In the genomic region with DNA sequence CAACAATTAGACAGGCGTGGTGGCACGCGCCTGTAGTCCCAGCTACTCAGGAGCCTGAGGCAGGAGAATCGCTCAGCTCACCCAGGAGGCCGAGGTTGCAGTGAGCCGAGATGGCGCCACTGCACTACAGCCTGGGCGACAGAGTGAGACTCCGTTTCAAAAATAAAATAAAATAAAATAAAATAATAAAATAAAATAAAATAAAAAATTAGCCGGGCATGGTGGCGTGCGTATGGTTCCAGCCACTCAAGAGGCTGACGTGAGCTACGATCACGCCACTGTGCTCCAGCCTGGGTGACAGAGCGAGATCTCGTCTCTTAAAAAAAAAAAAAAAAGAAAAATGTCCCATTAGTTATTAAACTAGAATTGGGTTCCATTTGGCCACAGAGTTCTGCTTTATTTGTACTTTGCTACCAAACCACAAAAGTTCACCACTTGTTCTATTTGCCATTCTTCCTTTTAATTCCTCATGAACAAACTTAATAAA, we compare ENCODE assay signal across 8 cellular contexts. TPM values are rescaled to one million over a fixed set of nuclear protein-coding genes. Genes with fewer than 3 reads are reported as not detected.
DNase-seq lines count a peak whose midpoint lies in the region; ATAC-seq and TF ChIP-seq lines count a peak whose summit lies in the region.

No MANE protein-coding gene starts in this region.

- no peak overlapping the region for H4K91ac ChIP-seq in IMR-90 (ENCODE audit: insufficient read depth, low read depth, low read length)

- POLR2A ChIA-PET in IMR-90 (lab: Charles Lee; ENCODE audit: unreplicated experiment), result no interaction called here

- peaks cover 21% of the 10 kb centered on the region for H3K4me1 Mint-ChIP-seq in activated T-helper 17 cell treated with anti-CD3 and anti-CD28 coated beads, Interleukin-2, amount 50 U/mL, for 72 hours

- H2AK9ac ChIP-seq in IMR-90 (replicated peaks; ENCODE audit: low read depth, low read length, poor library complexity), result no peak overlapping the region

- no peak for TF ChIP-seq RAD21 in IMR-90 (IDR thresholded peaks at IDR 0.05; ENCODE audit: low read length)

- 0 out of 2 replicates have a peak, but pooled peaks cover 14% of the 10 kb centered on the region for H4K20me1 ChIP-seq in IMR-90 (ENCODE audit: insufficient read depth, low read length)

- no peak for TF ChIP-seq POLR2A in IMR-90 (IDR thresholded peaks at IDR 0.05; ENCODE audit: low read depth, low read length)

- H3K36me3 Mint-ChIP-seq in activated T-helper 17 cell treated with anti-CD3 and anti-CD28 coated beads, Interleukin-2, amount 50 U/mL, for 72 hours (ENCODE audit: low read depth), result peaks cover 55% of the 10 kb centered on the region

- H4K5ac ChIP-seq in IMR-90 (ENCODE audit: low read depth, low read length), result no peak overlapping the region

- no peak overlapping the region for H2BK5ac ChIP-seq in IMR-90 (ENCODE audit: low read depth, low read length, poor library complexity, severe bottlenecking)

- intact Hi-C loops in IMR-90 (cut with micrococcal nuclease), result no loop called here

- CTCF ChIA-PET in IMR-90 (lab: Yijun Ruan, JAX), result interaction anchor here (0.5 to 0.6 kb wide), 2 partner anchors 11 to 30 kb away, joined by 3 to 4 read pairs; no protein-coding TSS in a partner anchor

- no peak overlapping the region for H3K18ac ChIP-seq in IMR-90 (ENCODE audit: low read depth, low read length)

- peak overlapping the region; percentile 93 for H3K23ac ChIP-seq in IMR-90 (ENCODE audit: low read depth, low read length)

- H3K36me3 ChIP-seq in IMR-90 (ENCODE audit: control insufficient read depth, insufficient read depth, low read length), result no peaks in the 10 kb centered on the region
- no peaks in the 10 kb centered on the region for H3K36me3 ChIP-seq in iPS-15b (ENCODE audit: control insufficient read depth, insufficient read depth, low read length)

- H3K4ac ChIP-seq in IMR-90 (ENCODE audit: low read depth, low read length), result peak overlapping the region; percentile 6; the same call in 1 of the 2 replicates

- H3K79me1 ChIP-seq in IMR-90 (ENCODE audit: low read depth in 1 of 2, low read length in 2 of 2), result peaks cover 25 to 37% of the 10 kb centered on the region in 2 experiments

- dilution Hi-C loops in IMR-90 (cut with HindIII; ENCODE audit: low sequenced_read_pairs, unreplicated experiment), result no loop called here

- peak overlapping the region; percentile 89 for H3K4me3 Mint-ChIP-seq in activated T-helper 17 cell treated with anti-CD3 and anti-CD28 coated beads, Interleukin-2, amount 50 U/mL, for 72 hours

- H3K56ac ChIP-seq in IMR-90 (ENCODE audit: extremely low read depth, insufficient read depth, low read length), result no peak overlapping the region

- peak overlapping the region; percentile 96 for H3K4me3 ChIP-seq in IMR-90 (ENCODE audit: insufficient read depth, low read depth, low read length)
- H3K4me3 ChIP-seq in iPS-15b (ENCODE audit: low read depth, low read length), result peak overlapping the region; percentile 60

- no peaks in the 10 kb centered on the region for H3K9me3 Mint-ChIP-seq in activated T-helper 17 cell treated with anti-CD3 and anti-CD28 coated beads, Interleukin-2, amount 50 U/mL, for 72 hours

- no TSS peak for BruUV-seq in IMR-90 (replicated peaks; lab: Mats Ljungman, UMichigan)

- H2AK5ac ChIP-seq in IMR-90 (ENCODE audit: low read depth, low read length), result no peak overlapping the region; the same call in 1 of the 2 replicates

- WGBS in IMR-90 (ENCODE audit: extremely low coverage in 2 of 2, insufficient read length in 1 of 2), 2 experiments, result 93% methylated on average over 3 of the region's 17 CpGs; no CpG with 5 or more reads in 1 of the 2 experiments

- peak overlapping the region; percentile 86 for H3K14ac ChIP-seq in IMR-90 (replicated peaks; ENCODE audit: low read depth, low read length)

- H3K9me1 ChIP-seq in IMR-90 (ENCODE audit: insufficient read depth, low read length), result peaks cover 8% of the 10 kb centered on the region

- peak overlapping the region; percentile 58 for H3K9ac ChIP-seq in IMR-90 (ENCODE audit: low read depth, low read length)
- H3K9ac ChIP-seq in iPS-15b (ENCODE audit: low read depth, low read length), result no peak overlapping the region

- no peak overlapping the region for H2BK20ac ChIP-seq in IMR-90 (ENCODE audit: low read depth, low read length)

- peak overlapping the region; percentile 72 for H3K4me2 ChIP-seq in IMR-90 (ENCODE audit: low read depth, low read length)

- DNase-seq in IMR-90 (no peak), GM19240 (ENCODE audit: insufficient read length, low spot score) (no peak), LoVo (ENCODE audit: low spot score) (no peak)
- peak; percentile 40 for DNase-seq in stimulated activated naive CD8-positive, alpha-beta T cell treated with anti-CD3 and anti-CD28 coated beads, Interleukin-15, Interleukin-2, amounts not matched to agents 100 U/mL and 50 U/mL, for 24 hours

- H3K4me1 ChIP-seq in IMR-90 (ENCODE audit: control insufficient read depth, insufficient read depth, low read length) (no peaks in the 10 kb centered on the region), iPS-15b (ENCODE audit: control insufficient read depth, insufficient read depth, low read length) (peaks cover 2% of the 10 kb centered on the region)

- H4K8ac ChIP-seq in IMR-90 (ENCODE audit: low read depth in 2 of 2, low read length in 2 of 2), result no peak overlapping the region

- H2BK15ac ChIP-seq in IMR-90 (ENCODE audit: low read depth, low read length), result no peak overlapping the region

- H3K27ac ChIP-seq in IMR-90 (ENCODE audit: insufficient read depth, low read length), result no peak overlapping the region; the same call in 1 of the 2 replicates

- H2AFZ ChIP-seq in IMR-90 (replicated peaks; ENCODE audit: low read length, poor library complexity), result peak overlapping the region; percentile 98

- H3K27me3 ChIP-seq in IMR-90 (ENCODE audit: control insufficient read depth, insufficient read depth, low read length), result no peaks in the 10 kb centered on the region
- peaks cover 2% of the 10 kb centered on the region for H3K27me3 ChIP-seq in iPS-15b (ENCODE audit: control insufficient read depth, insufficient read depth, low read length)

- peak overlapping the region; percentile 98 for H3K27ac Mint-ChIP-seq in activated T-helper 17 cell treated with anti-CD3 and anti-CD28 coated beads, Interleukin-2, amount 50 U/mL, for 72 hours

- H2BK120ac ChIP-seq in IMR-90 (ENCODE audit: low read depth, low read length), result no peak overlapping the region

- ATAC-seq in IMR-90 (ENCODE audit: low read depth) (no peak), GM19035 (IDR thresholded peaks at IDR 0.05; ENCODE audit: unreplicated experiment) (no peak), GM21390 (IDR thresholded peaks at IDR 0.05; ENCODE audit: unreplicated experiment) (no peak)
- no peak for ATAC-seq in activated T-helper 17 cell treated with anti-CD3 and anti-CD28 coated beads, Interleukin-2, amount 50 U/mL, for 72 hours (replicated peaks)
- no peak for ATAC-seq in stimulated activated naive CD8-positive, alpha-beta T cell treated with anti-CD3 and anti-CD28 coated beads, Interleukin-15, Interleukin-2, amounts not matched to agents 100 U/mL and 50 U/mL, for 24 hours

- in situ Hi-C loops in IMR-90 (cut with MboI; ENCODE audit: low sequenced_read_pairs), result no loop called here

- TF ChIP-seq CTCF in IMR-90 (conservative IDR thresholded peaks at IDR 0.05; ENCODE audit: low read depth, low read length), result no peak

- H3K9me3 ChIP-seq in IMR-90 (ENCODE audit: control insufficient read depth, insufficient read depth, low read length) (no peaks in the 10 kb centered on the region), iPS-15b (ENCODE audit: control insufficient read depth, insufficient read depth, low read length) (no peaks in the 10 kb centered on the region)

- H3K27me3 Mint-ChIP-seq in activated T-helper 17 cell treated with anti-CD3 and anti-CD28 coated beads, Interleukin-2, amount 50 U/mL, for 72 hours, result no peaks in the 10 kb centered on the region

TF ChIP-seq in IMR-90, 13 proteins besides CTCF, POLR2A, EP300 and RAD21:
- TF ChIP-seq FOS (IDR thresholded peaks at IDR 0.05; ENCODE audit: low read depth, low read length), result no peak
- TF ChIP-seq BHLHE40 (IDR thresholded peaks at IDR 0.05; ENCODE audit: low read depth, low read length), result no peak
- TF ChIP-seq, protein P1, sequence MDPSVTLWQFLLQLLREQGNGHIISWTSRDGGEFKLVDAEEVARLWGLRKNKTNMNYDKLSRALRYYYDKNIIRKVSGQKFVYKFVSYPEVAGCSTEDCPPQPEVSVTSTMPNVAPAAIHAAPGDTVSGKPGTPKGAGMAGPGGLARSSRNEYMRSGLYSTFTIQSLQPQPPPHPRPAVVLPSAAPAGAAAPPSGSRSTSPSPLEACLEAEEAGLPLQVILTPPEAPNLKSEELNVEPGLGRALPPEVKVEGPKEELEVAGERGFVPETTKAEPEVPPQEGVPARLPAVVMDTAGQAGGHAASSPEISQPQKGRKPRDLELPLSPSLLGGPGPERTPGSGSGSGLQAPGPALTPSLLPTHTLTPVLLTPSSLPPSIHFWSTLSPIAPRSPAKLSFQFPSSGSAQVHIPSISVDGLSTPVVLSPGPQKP (IDR thresholded peaks at IDR 0.05; ENCODE audit: borderline replicate concordance, low read depth, low read length), result no peak
- no peak for TF ChIP-seq CHD1 (IDR thresholded peaks at IDR 0.05; ENCODE audit: low read depth, low read length)

RNA-seq across cellular contexts. Expression of a gene that starts 1.2 kb away (rescaled TPM):
- 7.9 and 8.3 TPM in 2 replicates for total RNA-seq in IMR-90 (2012; rRNA removed)
- polyA plus RNA-seq in IMR-90 (2012; rRNA removed), result 10.1 and 12.4 TPM in 2 replicates
- polyA plus RNA-seq in IMR-90 (2012; cell fraction: cytosol; rRNA removed), result 6.2 and 9.0 TPM in 2 replicates
- polyA plus RNA-seq in IMR-90 (2012; cell fraction: nucleus; rRNA removed; ENCODE audit: low replicate concordance), result 46.8 and 57.8 TPM in 2 replicates
- 100 to 1,000 TPM; 173 to 195 TPM for total RNA-seq in activated T-helper 17 cell treated with anti-CD3 and anti-CD28 coated beads, Interleukin-2, amount 50 U/mL, for 72 hours

RNA-seq across cellular contexts. Expression of a gene that starts 59.7 kb away (rescaled TPM):
- total RNA-seq in IMR-90 (2012; rRNA removed), result 28.3 and 30.6 TPM in 2 replicates
- polyA plus RNA-seq in IMR-90 (2012; rRNA removed), result 38.3 and 39.7 TPM in 2 replicates
- polyA plus RNA-seq in IMR-90 (2012; cell fraction: cytosol; rRNA removed), result 21.7 and 22.5 TPM in 2 replicates
- polyA plus RNA-seq in IMR-90 (2012; cell fraction: nucleus; rRNA removed; ENCODE audit: low replicate concordance), result 135 and 196 TPM in 2 replicates
- 100 to 1,000 TPM in 1 of 2 donors, 10 to 100 TPM in 1; 95.3 to 139 TPM for total RNA-seq in activated T-helper 17 cell treated with anti-CD3 and anti-CD28 coated beads, Interleukin-2, amount 50 U/mL, for 72 hours

Comparison
In these comparisons a context has a peak if more than half of its experiments do, and no peak if none do; other contexts are left out.
1. RNA of a gene that starts 1.2 kb away (total RNA-seq): 173 to 195 TPM in activated T-helper 17 cell treated with anti-CD3 and anti-CD28 coated beads, Interleukin-2, amount 50 U/mL, for 72 hours; 7.9 to 8.3 TPM in IMR-90; every median in the first group is over 10 times any median in the second.